In the genomic region with DNA sequence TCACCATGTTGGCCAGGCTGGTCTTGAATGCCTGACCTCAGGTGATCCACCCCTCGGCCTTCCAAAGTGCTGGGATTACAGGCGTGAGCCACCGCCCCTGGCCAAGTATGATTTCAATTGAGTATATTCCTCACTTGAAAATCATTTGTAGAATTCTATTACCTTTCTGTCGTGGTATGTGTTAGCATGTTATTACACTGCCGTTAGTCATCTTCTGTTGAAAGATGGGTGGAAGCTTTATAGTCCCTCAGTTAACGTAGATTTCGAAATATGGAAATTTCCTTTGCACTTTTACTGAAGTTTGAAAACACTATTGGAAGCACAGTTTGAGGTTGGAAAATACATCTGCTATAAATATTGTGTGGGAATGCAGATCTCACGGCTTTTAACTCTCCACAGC, we compare ENCODE assay signal across 11 cellular contexts. TPM values are rescaled to one million over a fixed set of nuclear protein-coding genes. Genes with fewer than 3 reads are reported as not detected.
A peak's percentile ranks its signal among the peaks of the same experiment; 100 is the strongest.
DNase-seq lines count a peak whose midpoint lies in the region; ATAC-seq, FAIRE-seq and TF ChIP-seq lines count a peak whose summit lies in the region.
"Had no signal": no experiment of that assay in that cellular context is flagged by ENCODE, and none has a peak within 500 bp of the region (broad histone marks: within the 10 kb centered on the region; RNA-seq: fewer than 3 reads in every experiment).

No MANE protein-coding gene starts in this region.

- H3K27ac ChIP-seq in PC-9 (peak overlapping the region; percentile 42), sigmoid colon (no peak overlapping the region), Karpas-422 (ENCODE audit: low read length) (no peak overlapping the region)
- H3K27ac ChIP-seq: C4-2B had no signal

- H4K20me1 ChIP-seq in PC-9 (ENCODE audit: insufficient read depth) (no peaks in the 10 kb centered on the region), Karpas-422 (ENCODE audit: insufficient read depth, low read depth, low read length) (no peaks in the 10 kb centered on the region)

- H2AFZ ChIP-seq in PC-9 (0 out of 2 replicates have a peak overlapping the region, but pooled peaks have one; percentile 5), Karpas-422 (ENCODE audit: low read length) (no peak overlapping the region)

- no TSS peak for BruUV-seq in PC-9 (replicated peaks; lab: Mats Ljungman, UMichigan)

- DNase-seq in activated CD8-positive, alpha-beta T cell treated with anti-CD3 and anti-CD28 coated beads for 36 hours, result no peak
- DNase-seq in activated CD8-positive, alpha-beta T cell treated with anti-CD3 and anti-CD28 coated beads, Interleukin-2, amount 10 ng/mL, durations not matched to agents 7 days and 5 days, result no peak
- peak in 1 of 2 experiments; percentile 64 for DNase-seq in PC-9
- peak; percentile 98 for DNase-seq in bronchial epithelial cell (ENCODE audit: low read depth)
- peak; percentile 52 for DNase-seq in sigmoid colon
- DNase-seq in HK-2 (ENCODE audit: unreplicated experiment), result no peak
- no peak for DNase-seq in Karpas-422
- DNase-seq: NCI-H146 had no signal

- H3K36me3 Mint-ChIP-seq in activated CD8-positive, alpha-beta T cell treated with anti-CD3 and anti-CD28 coated beads for 36 hours (ENCODE audit: low read depth), result peaks cover 1% of the 10 kb centered on the region
- H3K36me3 Mint-ChIP-seq in activated CD8-positive, alpha-beta T cell treated with anti-CD3 and anti-CD28 coated beads, Interleukin-2, amount 10 ng/mL, durations not matched to agents 7 days and 5 days (ENCODE audit: low read depth), result peaks cover 7% of the 10 kb centered on the region

- TF ChIP-seq CTCF in activated CD8-positive, alpha-beta T cell treated with anti-CD3 and anti-CD28 coated beads for 36 hours (IDR thresholded peaks at IDR 0.05), result no peak
- TF ChIP-seq CTCF in PC-9 (conservative IDR thresholded peaks at IDR 0.05) (no peak), bronchial epithelial cell (IDR thresholded peaks at IDR 0.05; ENCODE audit: insufficient read depth, low read length, severe bottlenecking) (no peak), sigmoid colon (IDR thresholded peaks at IDR 0.05) (no peak)

- H3K4me1 ChIP-seq in PC-9 (replicated peaks; ENCODE audit: insufficient read depth) (peaks cover 13% of the 10 kb centered on the region; the same call in 1 of the 2 replicates), sigmoid colon (no peaks in the 10 kb centered on the region), Karpas-422 (ENCODE audit: low read length) (no peaks in the 10 kb centered on the region)

- no peaks in the 10 kb centered on the region for H3K9me3 Mint-ChIP-seq in activated CD8-positive, alpha-beta T cell treated with anti-CD3 and anti-CD28 coated beads for 36 hours
- no peaks in the 10 kb centered on the region for H3K9me3 Mint-ChIP-seq in activated CD8-positive, alpha-beta T cell treated with anti-CD3 and anti-CD28 coated beads, Interleukin-2, amount 10 ng/mL, durations not matched to agents 7 days and 5 days (ENCODE audit: insufficient read depth)

- H3K9ac ChIP-seq in Karpas-422 (ENCODE audit: low read length), result no peak overlapping the region

- intact Hi-C loops in activated CD8-positive, alpha-beta T cell treated with anti-CD3 and anti-CD28 coated beads for 36 hours (cut with micrococcal nuclease), result no loop called here
- intact Hi-C loops in PC-9 (cut with micrococcal nuclease; ENCODE audit: unreplicated experiment), result no loop called here
- intact Hi-C loops in sigmoid colon (cut with DNase I), result no loop called here

- H3K27ac Mint-ChIP-seq in activated CD8-positive, alpha-beta T cell treated with anti-CD3 and anti-CD28 coated beads for 36 hours, result peak overlapping the region; percentile 21
- no peak overlapping the region for H3K27ac Mint-ChIP-seq in activated CD8-positive, alpha-beta T cell treated with anti-CD3 and anti-CD28 coated beads, Interleukin-2, amount 10 ng/mL, durations not matched to agents 7 days and 5 days

- H3K4me3 ChIP-seq in PC-9 (no peak overlapping the region), bronchial epithelial cell (ENCODE audit: low read depth, low read length) (no peak overlapping the region), sigmoid colon (no peak overlapping the region), Karpas-422 (ENCODE audit: low read length) (no peak overlapping the region)

- H3K27me3 ChIP-seq in PC-9 (ENCODE audit: insufficient read depth, low read depth), result no peaks in the 10 kb centered on the region
- H3K27me3 ChIP-seq in bronchial epithelial cell (ENCODE audit: control insufficient read depth, insufficient read depth, low read length), result no peaks in the 10 kb centered on the region
- H3K27me3 ChIP-seq in sigmoid colon, result no peaks in the 10 kb centered on the region
- no peaks in the 10 kb centered on the region for H3K27me3 ChIP-seq in Karpas-422 (ENCODE audit: low read length)

- 52 to 66% methylated on average over 8 of the region's 8 CpGs for WGBS in sigmoid colon, 2 donors

- H3K36me3 ChIP-seq in PC-9 (ENCODE audit: low read depth) (peaks cover 4% of the 10 kb centered on the region), bronchial epithelial cell (ENCODE audit: control insufficient read depth, insufficient read depth, low read length) (no peaks in the 10 kb centered on the region), sigmoid colon (peaks cover 0 to 6% (median 5%) of the 10 kb centered on the region in 4 donors), Karpas-422 (ENCODE audit: insufficient read depth, low read length) (peaks cover 4% of the 10 kb centered on the region)

- CTCF ChIA-PET in activated CD8-positive, alpha-beta T cell treated with anti-CD3 and anti-CD28 coated beads for 36 hours (lab: Charles Lee), result interaction anchor here (1.0 kb wide), 1 partner anchor 319 kb away, joined by 4 read pairs; no protein-coding TSS in a partner anchor
- CTCF ChIA-PET in activated CD8-positive, alpha-beta T cell treated with anti-CD3 and anti-CD28 coated beads, Interleukin-2, amount 10 ng/mL, durations not matched to agents 7 days and 5 days (lab: Charles Lee), result interaction anchor here (1.2 to 1.4 kb wide), 2 partner anchors 11 to 74 kb away, joined by 3 to 5 read pairs; no protein-coding TSS in a partner anchor
- CTCF ChIA-PET in PC-9 (lab: Charles Lee), result interaction anchor here (0.7 kb wide), 1 partner anchor 96 kb away, joined by 6 read pairs; no protein-coding TSS in a partner anchor

- no peak for TF ChIP-seq EP300 in sigmoid colon (IDR thresholded peaks at IDR 0.05)

- H3K4me1 Mint-ChIP-seq in activated CD8-positive, alpha-beta T cell treated with anti-CD3 and anti-CD28 coated beads for 36 hours (ENCODE audit: low read depth), result peaks cover 17% of the 10 kb centered on the region
- H3K4me1 Mint-ChIP-seq in activated CD8-positive, alpha-beta T cell treated with anti-CD3 and anti-CD28 coated beads, Interleukin-2, amount 10 ng/mL, durations not matched to agents 7 days and 5 days (ENCODE audit: low read depth), result peaks cover 14% of the 10 kb centered on the region

- H3K79me2 ChIP-seq in PC-9 (ENCODE audit: low read depth) (no peaks in the 10 kb centered on the region), Karpas-422 (ENCODE audit: low read length) (no peaks in the 10 kb centered on the region)

- peak overlapping the region; percentile 37 for H3K4me2 ChIP-seq in PC-9
- H3K4me2 ChIP-seq in Karpas-422 (ENCODE audit: low read depth, low read length, poor library complexity, severe bottlenecking), result no peak overlapping the region

- H3K9me3 ChIP-seq in PC-9 (ENCODE audit: insufficient read depth, low read depth) (no peaks in the 10 kb centered on the region), sigmoid colon (no peaks in the 10 kb centered on the region), Karpas-422 (ENCODE audit: low read length) (no peaks in the 10 kb centered on the region)

- no peak for TF ChIP-seq POLR2A in sigmoid colon (IDR thresholded peaks at IDR 0.05)

- H3K27me3 Mint-ChIP-seq in activated CD8-positive, alpha-beta T cell treated with anti-CD3 and anti-CD28 coated beads for 36 hours, result no peaks in the 10 kb centered on the region
- H3K27me3 Mint-ChIP-seq in activated CD8-positive, alpha-beta T cell treated with anti-CD3 and anti-CD28 coated beads, Interleukin-2, amount 10 ng/mL, durations not matched to agents 7 days and 5 days (ENCODE audit: low read depth), result no peaks in the 10 kb centered on the region

- peaks cover 17% of the 10 kb centered on the region; the same call in 1 of the 2 replicates for H3F3A ChIP-seq in PC-9 (ENCODE audit: insufficient read depth, low read depth)

- H3K4me3 Mint-ChIP-seq in activated CD8-positive, alpha-beta T cell treated with anti-CD3 and anti-CD28 coated beads for 36 hours, result no peak overlapping the region
- H3K4me3 Mint-ChIP-seq in activated CD8-positive, alpha-beta T cell treated with anti-CD3 and anti-CD28 coated beads, Interleukin-2, amount 10 ng/mL, durations not matched to agents 7 days and 5 days, result no peak overlapping the region

- H3K9me2 ChIP-seq in PC-9 (ENCODE audit: insufficient read depth) (no peaks in the 10 kb centered on the region), Karpas-422 (replicated peaks; ENCODE audit: insufficient read depth, low read length) (no peaks in the 10 kb centered on the region)

- POLR2A ChIA-PET in activated CD8-positive, alpha-beta T cell treated with anti-CD3 and anti-CD28 coated beads for 36 hours (lab: Charles Lee), result interaction anchor here (2.1 kb wide), 1 partner anchor 191 kb away, joined by 11 read pairs; the partner anchor contains the start of gene RNU4ATAC
- POLR2A ChIA-PET in activated CD8-positive, alpha-beta T cell treated with anti-CD3 and anti-CD28 coated beads, Interleukin-2, amount 10 ng/mL, durations not matched to agents 7 days and 5 days (lab: Charles Lee), result interaction anchor here (1.2 to 1.8 kb wide), 2 partner anchors 22 to 191 kb away, joined by 3 to 4 read pairs; partner anchors contain the start of gene RNU4ATAC
- POLR2A ChIA-PET in PC-9 (lab: Charles Lee; ENCODE audit: unreplicated experiment), result no interaction called here

- no peak for FAIRE-seq in bronchial epithelial cell (lab: Jason Lieb, UNC)
- FAIRE-seq: frontal cortex had no signal

- ATAC-seq in activated CD8-positive, alpha-beta T cell treated with anti-CD3 and anti-CD28 coated beads for 36 hours, result no peak
- no peak for ATAC-seq in activated CD8-positive, alpha-beta T cell treated with anti-CD3 and anti-CD28 coated beads, Interleukin-2, amount 10 ng/mL, durations not matched to agents 7 days and 5 days
- ATAC-seq in GM21447 (IDR thresholded peaks at IDR 0.05; ENCODE audit: unreplicated experiment), result no peak

RNA-seq across cellular contexts. Expression of gene NIFK, which starts 14.7 kb away (rescaled TPM):
- total RNA-seq in activated CD8-positive, alpha-beta T cell treated with anti-CD3 and anti-CD28 coated beads for 36 hours, result 100 to 1,000 TPM; 115 to 134 TPM
- total RNA-seq in activated CD8-positive, alpha-beta T cell treated with anti-CD3 and anti-CD28 coated beads, Interleukin-2, amount 10 ng/mL, durations not matched to agents 7 days and 5 days, result 10 to 100 TPM; 79.8 to 80.1 TPM
- total RNA-seq in PC-9 (2021), result 48.1 and 75.9 TPM in 2 replicates
- total RNA-seq in bronchial epithelial cell, result 65.0 and 66.6 TPM in 2 replicates
- 10 to 100 TPM; 25.4 to 51.2 (median 32.1) TPM for total RNA-seq in sigmoid colon
- 10 to 100 TPM; 19.9 to 38.3 (median 23.4) TPM for polyA plus RNA-seq in sigmoid colon
- 65.2 and 88.2 TPM in 2 replicates for total RNA-seq in Karpas-422 (2014; rRNA removed; shearing (Covaris generic); ENCODE audit: low replicate concordance)

RNA-seq across cellular contexts. Expression of gene TSN, which starts 33.5 kb away (rescaled TPM):
- 10 to 100 TPM; 55.9 to 58.1 TPM for total RNA-seq in activated CD8-positive, alpha-beta T cell treated with anti-CD3 and anti-CD28 coated beads for 36 hours
- 10 to 100 TPM; 55.4 to 57.9 TPM for total RNA-seq in activated CD8-positive, alpha-beta T cell treated with anti-CD3 and anti-CD28 coated beads, Interleukin-2, amount 10 ng/mL, durations not matched to agents 7 days and 5 days
- 69.8 and 70.4 TPM in 2 replicates for total RNA-seq in PC-9 (2021)
- total RNA-seq in bronchial epithelial cell, result 46.1 and 49.5 TPM in 2 replicates
- 10 to 100 TPM; 24.8 to 51.5 (median 42.0) TPM for total RNA-seq in sigmoid colon
- 10 to 100 TPM; 15.6 to 37.0 (median 18.7) TPM for polyA plus RNA-seq in sigmoid colon
- 43.6 and 45.4 TPM in 2 replicates for total RNA-seq in Karpas-422 (2014; rRNA removed; shearing (Covaris generic); ENCODE audit: low replicate concordance)

Comparison
In these comparisons a context has a peak if more than half of its experiments do, and no peak if none do; other contexts are left out.
1. DNase-seq: peak in bronchial epithelial cell (single experiment) and sigmoid colon (single experiment); none in activated CD8-positive, alpha-beta T cell treated with anti-CD3 and anti-CD28 coated beads for 36 hours (single experiment), activated CD8-positive, alpha-beta T cell treated with anti-CD3 and anti-CD28 coated beads, Interleukin-2, amount 10 ng/mL, durations not matched to agents 7 days and 5 days (single experiment), HK-2 (single experiment) and Karpas-422 (single experiment).